Comparison of ENCODE assay signal across 8 cellular contexts in the genomic region with DNA sequence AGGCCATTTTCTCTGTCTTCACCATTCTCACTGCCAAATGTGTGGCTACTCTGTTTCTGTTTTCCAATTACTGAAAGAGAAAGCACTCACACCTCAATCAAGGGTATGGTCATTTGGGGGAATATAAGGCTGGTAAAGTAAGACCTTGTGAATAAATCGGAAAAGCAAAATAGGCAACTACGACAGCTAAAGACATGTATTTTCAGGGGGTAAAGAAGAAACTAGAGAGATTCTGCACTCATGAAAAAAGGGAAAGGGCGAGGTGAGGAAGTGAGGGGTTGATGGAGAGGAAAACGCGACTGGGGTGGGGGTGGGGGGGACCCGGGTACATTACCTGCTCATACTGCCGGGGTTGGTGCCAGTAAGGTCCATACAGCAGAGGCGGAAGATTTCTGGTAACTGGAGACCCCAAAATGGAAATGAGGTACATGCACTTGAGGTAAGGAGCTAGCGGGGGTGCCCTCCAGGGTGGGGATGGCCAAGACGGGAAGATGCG. TPM values are rescaled to one million over a fixed set of nuclear protein-coding genes. Genes with fewer than 3 reads are reported as not detected.
A peak's percentile ranks its signal among the peaks of the same experiment; 100 is the strongest.
DNase-seq lines count a peak whose midpoint lies in the region; ATAC-seq and TF ChIP-seq lines count a peak whose summit lies in the region.

No MANE protein-coding gene starts in this region.

- CTCF ChIA-PET in Caco-2 (lab: Charles Lee): interaction anchor here (0.6 to 1.2 kb wide), 4 partner anchors 19 to 1277 kb away, joined by 3 to 17 read pairs (median 6); a partner anchor contains a TSS

- peaks cover 10% of the 10 kb centered on the region for H3K4me1 ChIP-seq in Caco-2
- peaks cover 4% of the 10 kb centered on the region; the same call in 1 of the 2 replicates for H3K4me1 ChIP-seq in HUES6 (ENCODE audit: control insufficient read depth, insufficient read depth, low read length)
- H3K4me1 ChIP-seq in mucosa of rectum (ENCODE audit: control insufficient read depth in 2 of 2, insufficient read depth in 2 of 2, low read length in 2 of 2): peaks cover 11 to 15% of the 10 kb centered on the region in 2 donors

- POLR2A ChIA-PET in Caco-2 (lab: Charles Lee): interaction anchor here (0.6 to 1.2 kb wide), 6 partner anchors 12 to 90 kb away, joined by 3 to 35 read pairs (median 4); a partner anchor contains a TSS

- H3K27ac Mint-ChIP-seq in Caco-2 (ENCODE audit: unreplicated experiment): peak overlapping the region; percentile 94
- H3K27ac Mint-ChIP-seq in central memory CD8-positive, alpha-beta T cell (ENCODE audit: low read depth): peak overlapping the region; percentile 97

- no peaks in the 10 kb centered on the region for H3K27me3 ChIP-seq in Caco-2 (replicated peaks; ENCODE audit: control insufficient read depth, insufficient read depth, low read length)
- no peaks in the 10 kb centered on the region for H3K27me3 ChIP-seq in HUES6 (ENCODE audit: control insufficient read depth, insufficient read depth, low read length)
- no peaks in the 10 kb centered on the region for H3K27me3 ChIP-seq in mucosa of rectum (ENCODE audit: control insufficient read depth in 2 of 2, insufficient read depth in 2 of 2, low read length in 2 of 2)

- H3K36me3 ChIP-seq in Caco-2 (ENCODE audit: control insufficient read depth, insufficient read depth, low read length): no peaks in the 10 kb centered on the region; the same call in 1 of the 2 replicates
- peaks cover 7% of the 10 kb centered on the region for H3K36me3 ChIP-seq in HUES6 (ENCODE audit: control insufficient read depth, insufficient read depth, low read length)
- H3K36me3 ChIP-seq in mucosa of rectum (ENCODE audit: control insufficient read depth in 2 of 2, insufficient read depth in 2 of 2, low read length in 2 of 2): peaks cover under 1 to 3% of the 10 kb centered on the region in 2 donors

- H3K4me1 Mint-ChIP-seq in Caco-2 (ENCODE audit: low read depth, unreplicated experiment): peaks cover 13% of the 10 kb centered on the region
- peaks cover 72% of the 10 kb centered on the region for H3K4me1 Mint-ChIP-seq in central memory CD8-positive, alpha-beta T cell

- H3K9me3 Mint-ChIP-seq in Caco-2 (ENCODE audit: unreplicated experiment): no peaks in the 10 kb centered on the region
- no peaks in the 10 kb centered on the region for H3K9me3 Mint-ChIP-seq in central memory CD8-positive, alpha-beta T cell

- peak; percentile 11 for ATAC-seq in central memory CD8-positive, alpha-beta T cell (replicated peaks; ENCODE audit: extremely low read depth, poor library complexity, severe bottlenecking)
- no peak for ATAC-seq in HG03135 (IDR thresholded peaks at IDR 0.05; ENCODE audit: unreplicated experiment)

- H3K4me3 ChIP-seq in Caco-2 (ENCODE audit: low read depth, low read length) (peak overlapping the region; percentile 93), HUES6 (ENCODE audit: low read depth, low read length) (peak overlapping the region; percentile 76), mucosa of rectum (ENCODE audit: low read length in 2 of 2) (peak overlapping the region; percentile 97 to 100)

- no TSS peak for BruUV-seq in Caco-2 (replicated peaks; lab: Mats Ljungman, UMichigan)

- H3K4me3 Mint-ChIP-seq in Caco-2 (ENCODE audit: unreplicated experiment): peak overlapping the region; percentile 96
- peak overlapping the region; percentile 89 for H3K4me3 Mint-ChIP-seq in central memory CD8-positive, alpha-beta T cell

- H3K36me3 Mint-ChIP-seq in Caco-2 (ENCODE audit: insufficient read depth, unreplicated experiment): peaks cover 46% of the 10 kb centered on the region
- H3K36me3 Mint-ChIP-seq in central memory CD8-positive, alpha-beta T cell (ENCODE audit: insufficient read depth): peaks cover 20% of the 10 kb centered on the region

- intact Hi-C loops in Caco-2 (cut with micrococcal nuclease; ENCODE audit: unreplicated experiment): loop anchor here (1.0 kb wide), 4 partner anchors 20 to 121 kb away; a partner anchor contains a TSS

- H3K9ac ChIP-seq in HUES6 (ENCODE audit: low read length) (peak overlapping the region; percentile 62), mucosa of rectum (ENCODE audit: low read depth in 1 of 2, low read length in 2 of 2) (peak overlapping the region; percentile 84 to 92)

- no peaks in the 10 kb centered on the region for H3K27me3 Mint-ChIP-seq in Caco-2 (ENCODE audit: insufficient read depth, unreplicated experiment)
- no peaks in the 10 kb centered on the region for H3K27me3 Mint-ChIP-seq in central memory CD8-positive, alpha-beta T cell

- no peak for DNase-seq in Caco-2
- DNase-seq in central memory CD8-positive, alpha-beta T cell (ENCODE audit: low spot score in 2 of 2): no peak
- no peak for DNase-seq in AML-193 (lab: John Stamatoyannopoulos, UW)
- no peak for DNase-seq in activated CD4-positive, CD25-positive, alpha-beta regulatory T cell (lab: John Stamatoyannopoulos, UW)
- DNase-seq in NCI-H146 treated with DMSO at 0.1 percent for 48 hours (lab: John Stamatoyannopoulos, UW; ENCODE audit: unreplicated experiment): no peak

- TF ChIP-seq CTCF in Caco-2 (IDR thresholded peaks at IDR 0.05; ENCODE audit: insufficient read depth in 1 of 2, low read depth in 1 of 2, low read length in 1 of 2, severe bottlenecking in 1 of 2, unreplicated experiment in 1 of 2): no peak

- H3K27ac ChIP-seq in HUES6 (ENCODE audit: low read depth, low read length) (peak overlapping the region; percentile 4; the same call in 1 of the 2 replicates), mucosa of rectum (ENCODE audit: low read depth in 2 of 2, low read length in 2 of 2) (peak overlapping the region; percentile 56 to 86)

- H3K9me3 ChIP-seq in Caco-2: no peaks in the 10 kb centered on the region
- H3K9me3 ChIP-seq in HUES6 (ENCODE audit: control insufficient read depth, insufficient read depth, low read depth, low read length): no peaks in the 10 kb centered on the region
- no peaks in the 10 kb centered on the region for H3K9me3 ChIP-seq in mucosa of rectum (ENCODE audit: control insufficient read depth in 2 of 2, low read length in 2 of 2)

RNA-seq across cellular contexts. Expression of a gene that starts 19.3 kb away (rescaled TPM):
- total RNA-seq in Caco-2 (2022): 84.9 and 89.8 TPM in 2 replicates

RNA-seq across cellular contexts. Expression of a gene that starts 40.1 kb away (rescaled TPM):
- 18.8 and 20.9 TPM in 2 replicates for total RNA-seq in Caco-2 (2022)

RNA-seq across cellular contexts. Expression of a gene that starts 40.4 kb away (rescaled TPM):
- total RNA-seq in Caco-2 (2022): 76.6 and 78.8 TPM in 2 replicates

RNA-seq across cellular contexts. Expression of a gene that starts 52.8 kb away (rescaled TPM):
- total RNA-seq in Caco-2 (2022): 114 and 118 TPM in 2 replicates
